22 cellular contexts compared by ENCODE assay signal in genomic region chr22:50257451-50258360, GRCh38. TPM values are rescaled to one million over a fixed set of nuclear protein-coding genes. Genes with fewer than 3 reads are reported as not detected.
A peak's percentile ranks its signal among the peaks of the same experiment; 100 is the strongest.
DNase-seq lines count a peak whose midpoint lies in the region; ATAC-seq and TF ChIP-seq lines count a peak whose summit lies in the region.
"Had no signal": no experiment of that assay in that cellular context is flagged by ENCODE, and none has a peak within 500 bp of the region (broad histone marks: within the 10 kb centered on the region; RNA-seq: fewer than 3 reads in every experiment).

No MANE protein-coding gene starts in this region.

- TF ChIP-seq CTCF in liver (IDR thresholded peaks at IDR 0.05; ENCODE audit: low read depth, low read length, missing input control), result no peak
- no peak for TF ChIP-seq CTCF in psoas muscle (IDR thresholded peaks at IDR 0.05)

- H3K4me1 ChIP-seq in liver (ENCODE audit: control insufficient read depth in 4 of 4, insufficient read depth in 4 of 4, low read length in 3 of 4) (peaks cover 16 to 37% (median 29%) of the 10 kb centered on the region in 4 donors), psoas muscle (peaks cover 41% of the 10 kb centered on the region)
- H3K4me1 ChIP-seq in effector memory CD4-positive, alpha-beta T cell (ENCODE audit: control insufficient read depth, insufficient read depth, low read length, poor library complexity, severe bottlenecking), result no peaks in the 10 kb centered on the region

- DNase-seq in G401 (ENCODE audit: low spot score) (peak; percentile 2), left ventricle myocardium superior (no peak), psoas muscle (peak in 1 of 2 donors; percentile 79), ureter (ENCODE audit: low spot score) (no peak), 8988T (no peak)
- no peak for DNase-seq in effector memory CD4-positive, alpha-beta T cell
- DNase-seq: ACHN; DND-41; GDM1; MM.1S; NCI-H1092; NCI-H2081; NCI-H446 treated with DMSO at 0.1 percent for 48 hours; NCI-H748 treated with DMSO at 0.1 percent for 48 hours; NK-92 treated with Interleukin-12 subunit alpha and Interleukin-12 subunit beta, amount 100 ng/mL, for 24 hours; Peyer's patch; SHP77 had no signal

- no peak overlapping the region for H3K4me3 ChIP-seq in liver (ENCODE audit: low read depth in 1 of 3, low read length in 3 of 3)
- H3K4me3 ChIP-seq in psoas muscle, result peak overlapping the region; percentile 47
- no peak overlapping the region for H3K4me3 ChIP-seq in effector memory CD4-positive, alpha-beta T cell (ENCODE audit: insufficient read depth, low read depth, low read length, poor library complexity, severe bottlenecking)
- H3K4me3 ChIP-seq: HAP-1, Peyer's patch, SK-N-MC had no signal

- H3K36me3 ChIP-seq in liver (ENCODE audit: control insufficient read depth in 4 of 4, insufficient read depth in 3 of 4, low read depth in 1 of 4, low read length in 3 of 4) (peaks cover 0 to 1% (median 0%) of the 10 kb centered on the region in 4 donors), psoas muscle (ENCODE audit: insufficient read depth in 1 of 2, low read depth in 1 of 2) (peaks cover 0 to 33% of the 10 kb centered on the region in 2 donors)
- no peaks in the 10 kb centered on the region for H3K36me3 ChIP-seq in effector memory CD4-positive, alpha-beta T cell (ENCODE audit: control insufficient read depth, insufficient read depth, low read length)
- H3K36me3 ChIP-seq: Peyer's patch had no signal

- peak overlapping the region; percentile 38 to 41 for H3K27ac ChIP-seq in liver (ENCODE audit: low read depth in 1 of 2, low read length in 2 of 2)
- H3K27ac ChIP-seq in psoas muscle, result peak overlapping the region; percentile 88
- H3K27ac ChIP-seq in effector memory CD4-positive, alpha-beta T cell (ENCODE audit: insufficient read depth, low read length, poor library complexity, severe bottlenecking), result no peak overlapping the region
- H3K27ac ChIP-seq: Peyer's patch, SK-N-MC had no signal

- H3K9ac ChIP-seq in liver (ENCODE audit: low read depth in 1 of 2, low read length in 2 of 2), result no peak overlapping the region

- TF ChIP-seq RAD21 in liver (IDR thresholded peaks at IDR 0.05), result no peak

- H3K27me3 ChIP-seq in liver (ENCODE audit: control insufficient read depth in 4 of 4, insufficient read depth in 4 of 4, low read length in 3 of 4) (no peaks in the 10 kb centered on the region), psoas muscle (ENCODE audit: insufficient read depth in 3 of 3, low read length in 2 of 3) (no peaks in the 10 kb centered on the region)
- peaks cover 8% of the 10 kb centered on the region for H3K27me3 ChIP-seq in effector memory CD4-positive, alpha-beta T cell (replicated peaks; ENCODE audit: control insufficient read depth, insufficient read depth, low read length, poor library complexity, severe bottlenecking)

- in situ Hi-C loops in G401 (cut with HindIII; ENCODE audit: low sequenced_read_pairs), result no loop called here

- intact Hi-C loops in left ventricle myocardium superior (cut with micrococcal nuclease), result no loop called here
- intact Hi-C loops in psoas muscle (cut with DNase I), result loop anchor here in 1 of 2 donors (10.0 kb wide), 1 partner anchor 247 kb away; the partner anchor contains the start of genes LMF2 and NCAPH2

- ATAC-seq in left ventricle myocardium superior, result peak; percentile 3
- ATAC-seq in psoas muscle, result peak in 3 of 4 donors; percentile 2 to 19 (median 4)
- no peak for ATAC-seq in HG03025 (IDR thresholded peaks at IDR 0.05; ENCODE audit: low FRiP score, unreplicated experiment)

- no peaks in the 10 kb centered on the region for H3K9me3 ChIP-seq in liver (ENCODE audit: control insufficient read depth in 4 of 4, low read length in 3 of 4)
- H3K9me3 ChIP-seq in psoas muscle, result no peaks in the 10 kb centered on the region
- no peaks in the 10 kb centered on the region for H3K9me3 ChIP-seq in effector memory CD4-positive, alpha-beta T cell (ENCODE audit: control insufficient read depth, low read length)
- H3K9me3 ChIP-seq: HAP-1, Peyer's patch had no signal

- 44% methylated on average over 31 of the region's 31 CpGs for WGBS in liver
- WGBS in psoas muscle, 3 donors, result 29 to 40% (median 35%) methylated on average over 26 to 31 of the region's 31 CpGs

TF ChIP-seq in liver, 16 proteins besides CTCF, POLR2A, EP300 and RAD21 (continues in another document):
- TF ChIP-seq HNF4G (IDR thresholded peaks at IDR 0.05), result peak; percentile 66
- no peak for TF ChIP-seq MAX (IDR thresholded peaks at IDR 0.05)
- no peak for TF ChIP-seq FOXA2 (IDR thresholded peaks at IDR 0.05)
- TF ChIP-seq FOXA1 (IDR thresholded peaks at IDR 0.05), result no peak
- TF ChIP-seq ZBTB33 (IDR thresholded peaks at IDR 0.05), result no peak
- TF ChIP-seq GABPA (IDR thresholded peaks at IDR 0.05 in 1 of 2, conservative IDR thresholded peaks at IDR 0.05 in 1 of 2), result no peak
- TF ChIP-seq REST (IDR thresholded peaks at IDR 0.05), result peak; percentile 37
- no peak for TF ChIP-seq JUND (IDR thresholded peaks at IDR 0.05)
- TF ChIP-seq SP1 (IDR thresholded peaks at IDR 0.05), result peak; percentile 75
- peak; percentile 29 to 62 for TF ChIP-seq RXRA (IDR thresholded peaks at IDR 0.05)

RNA-seq across cellular contexts. Expression of gene MAPK12, which starts 3.8 kb away (rescaled TPM):
- total RNA-seq in G401 (2014; rRNA removed; shearing (Covaris generic)), result 155 and 158 TPM in 2 replicates
- 15.8 TPM for total RNA-seq in left ventricle myocardium superior
- total RNA-seq in liver, result 1 to 10 TPM; 2.3 to 2.8 TPM
- polyA plus RNA-seq in liver, result 1 to 10 TPM in 1 of 2 donors, under 1 TPM in 1; 0.83 to 1.5 TPM
- 100 to 1,000 TPM; 107 to 178 (median 145) TPM for total RNA-seq in psoas muscle
- polyA plus RNA-seq in psoas muscle, result 100 to 1,000 TPM in 2 of 3 donors, 10 to 100 TPM in 1; 57.4 to 148 (median 131) TPM
- total RNA-seq in ureter, result 14.1 TPM

RNA-seq across cellular contexts. Expression of gene HDAC10, which starts 6.6 kb away (rescaled TPM):
- 6.1 and 28.5 TPM in 2 replicates for total RNA-seq in G401 (2014; rRNA removed; shearing (Covaris generic))
- total RNA-seq in left ventricle myocardium superior, result 12.7 TPM
- total RNA-seq in liver, result 10 to 100 TPM; 11.4 to 18.2 TPM
- 10 to 100 TPM in 1 of 2 donors, 1 to 10 TPM in 1; 6.2 to 15.9 TPM for polyA plus RNA-seq in liver
- 10 to 100 TPM; 13.5 to 19.4 (median 15.3) TPM for total RNA-seq in psoas muscle
- 1 to 10 TPM; 4.3 to 5.3 (median 5.1) TPM for polyA plus RNA-seq in psoas muscle
- 52.4 TPM for total RNA-seq in ureter

RNA-seq across cellular contexts. Expression of gene MAPK11, which starts 12.5 kb away (rescaled TPM):
- total RNA-seq in G401 (2014; rRNA removed; shearing (Covaris generic)), result 21.3 and 21.5 TPM in 2 replicates
- total RNA-seq in left ventricle myocardium superior (9.1 TPM), liver (1 to 10 TPM in 1 of 2 donors, under 1 TPM in 1; 0.65 to 1.2 TPM), psoas muscle (1 to 10 TPM; 4.4 to 6.3 (median 5.4) TPM), ureter (15.4 TPM)
- polyA plus RNA-seq in liver (1 to 10 TPM in 1 of 2 donors, under 1 TPM in 1; 0.83 to 2.0 TPM), psoas muscle (1 to 10 TPM; 1.7 to 5.3 (median 4.0) TPM)
- polyA plus RNA-seq: CD14-positive monocyte had no signal

RNA-seq across cellular contexts. Expression of gene TUBGCP6, which starts 12.9 kb away (rescaled TPM):
- 15.1 and 17.0 TPM in 2 replicates for total RNA-seq in G401 (2014; rRNA removed; shearing (Covaris generic))
- total RNA-seq in left ventricle myocardium superior (18.4 TPM), liver (10 to 100 TPM; 20.9 to 31.7 TPM), psoas muscle (10 to 100 TPM; 18.0 to 21.8 (median 19.0) TPM), ureter (57.2 TPM)
- polyA plus RNA-seq in liver (10 to 100 TPM in 1 of 2 donors, 1 to 10 TPM in 1; 9.3 to 11.9 TPM), psoas muscle (10 to 100 TPM in 2 of 3 donors, 1 to 10 TPM in 1; 9.5 to 11.2 (median 10.6) TPM)

RNA-seq across cellular contexts. Expression of gene PLXNB2, which starts 49.7 kb away (rescaled TPM):
- total RNA-seq in G401 (2014; rRNA removed; shearing (Covaris generic)), result 93.4 and 100 TPM in 2 replicates
- total RNA-seq in left ventricle myocardium superior (81.7 TPM), liver (10 to 100 TPM; 28.8 to 95.7 TPM), psoas muscle (10 to 100 TPM; 13.6 to 43.7 (median 15.0) TPM), ureter (443 TPM)
- polyA plus RNA-seq in liver (10 to 100 TPM; 60.1 to 87.8 TPM), psoas muscle (10 to 100 TPM in 1 of 3 donors, 1 to 10 TPM in 2; 3.9 to 11.6 (median 5.8) TPM)
